In genomic region chr10:88066319-88066718, GRCh38 we compare ENCODE assay signal across 15 cellular contexts.
DNase-seq lines count a peak whose midpoint lies in the region; ATAC-seq and TF ChIP-seq lines count a peak whose summit lies in the region.
"Had no signal": no experiment of that assay in that cellular context is flagged by ENCODE, and none has a peak within 500 bp of the region (broad histone marks: within the 10 kb centered on the region; RNA-seq: fewer than 3 reads in every experiment).

No MANE protein-coding gene starts in this region.

- H3K27ac ChIP-seq in GM23338 (ENCODE audit: low read depth), result no peak overlapping the region
- H3K27ac ChIP-seq: C4-2B, SK-N-MC, WERI-Rb-1 had no signal

- H3K9me3 Mint-ChIP-seq in GM23338, result no peaks in the 10 kb centered on the region; the same call in 2 of the 3 replicates
- no peaks in the 10 kb centered on the region for H3K9me3 Mint-ChIP-seq in activated B cell treated with CpG ODN at 0.5 μM for 24 hours
- peaks cover 0 to 9% (median 0%) of the 10 kb centered on the region in 9 donors for H3K9me3 Mint-ChIP-seq in naive thymus-derived CD8-positive, alpha-beta T cell
- H3K9me3 Mint-ChIP-seq in osteocyte (ENCODE audit: unreplicated experiment), result no peaks in the 10 kb centered on the region
- H3K9me3 Mint-ChIP-seq: activated T-cell treated with anti-CD3 and anti-CD28 coated beads, Interleukin-2, amount 50 U/mL, for 4 hours had no signal

- H3K4me1 Mint-ChIP-seq in GM23338, result peaks cover 4% of the 10 kb centered on the region; the same call in 1 of the 3 replicates
- H3K4me1 Mint-ChIP-seq in activated B cell treated with CpG ODN at 0.5 μM for 24 hours, result peaks cover 95% of the 10 kb centered on the region
- peaks cover 35 to 91% (median 90%) of the 10 kb centered on the region in 4 donors for H3K4me1 Mint-ChIP-seq in naive thymus-derived CD8-positive, alpha-beta T cell
- peaks cover 36% of the 10 kb centered on the region for H3K4me1 Mint-ChIP-seq in osteocyte (ENCODE audit: unreplicated experiment)

- TF ChIP-seq CTCF in GM23338 (conservative IDR thresholded peaks at IDR 0.05; ENCODE audit: low read depth in 2 of 2), result no peak
- TF ChIP-seq CTCF in activated B cell treated with CpG ODN at 0.5 μM for 24 hours (IDR thresholded peaks at IDR 0.05), result no peak
- no peak for TF ChIP-seq CTCF in lower leg skin (IDR thresholded peaks at IDR 0.05)
- TF ChIP-seq CTCF in osteocyte (IDR thresholded peaks at IDR 0.05), result no peak

- DNase-seq in CD1c-positive myeloid dendritic cell (ENCODE audit: extremely low spot score), result peak; percentile 67
- DNase-seq in GM23338 (ENCODE audit: low spot score), result no peak
- DNase-seq in activated B cell treated with CpG ODN at 0.5 μM for 24 hours, result no peak
- DNase-seq in naive thymus-derived CD8-positive, alpha-beta T cell, result no peak
- DNase-seq in lower leg skin (ENCODE audit: low spot score in 2 of 2), result no peak
- DNase-seq in stimulated activated CD4-positive, alpha-beta T cell treated with anti-CD3 and anti-CD28 coated beads, Interleukin-4, amount 100 ng/mL, for 24 hours, result no peak
- no peak for DNase-seq in osteocyte (ENCODE audit: extremely low spot score, unreplicated experiment)
- DNase-seq: activated T-cell treated with anti-CD3 and anti-CD28 coated beads, Interleukin-2, amount 50 U/mL, for 4 hours; effector CD4-positive, alpha-beta T cell; NCI-H69; WERI-Rb-1 had no signal

- H3K36me3 Mint-ChIP-seq in GM23338 (ENCODE audit: low read depth) (no peaks in the 10 kb centered on the region; the same call in 2 of the 3 replicates), activated B cell treated with CpG ODN at 0.5 μM for 24 hours (ENCODE audit: low read depth) (no peaks in the 10 kb centered on the region), osteocyte (ENCODE audit: unreplicated experiment) (no peaks in the 10 kb centered on the region)
- no peaks in the 10 kb centered on the region for H3K36me3 Mint-ChIP-seq in naive thymus-derived CD8-positive, alpha-beta T cell

- peaks cover 5% of the 10 kb centered on the region; the same call in 1 of the 2 replicates for H3K4me1 ChIP-seq in GM23338 (ENCODE audit: insufficient read depth)

- no peaks in the 10 kb centered on the region for H3F3A ChIP-seq in GM23338 (replicated peaks; ENCODE audit: low read depth)

- no peak for ATAC-seq in GM23338
- ATAC-seq in activated B cell treated with CpG ODN at 0.5 μM for 24 hours (ENCODE audit: low read depth), result no peak
- ATAC-seq in naive thymus-derived CD8-positive, alpha-beta T cell, result no peak
- ATAC-seq in HG02610 (IDR thresholded peaks at IDR 0.05; ENCODE audit: unreplicated experiment), result no peak
- ATAC-seq: body of pancreas had no signal

- POLR2A ChIA-PET in activated B cell treated with CpG ODN at 0.5 μM for 24 hours (lab: Charles Lee), result interaction anchor here (0.6 to 6.8 kb wide), 8 partner anchors 9 to 254 kb away, joined by 3 to 88 read pairs (median 8); partner anchors contain the start of genes KLLN and PTEN
- POLR2A ChIA-PET in naive thymus-derived CD8-positive, alpha-beta T cell (lab: Charles Lee), result interaction anchor here (0.9 to 7.6 kb wide), 3 partner anchors 16 to 203 kb away, joined by 4 to 65 read pairs (median 5); partner anchors contain the start of genes KLLN and PTEN

- H3K4me3 ChIP-seq in GM23338, result no peak overlapping the region
- H3K4me3 ChIP-seq in lower leg skin (ENCODE audit: low read depth, poor library complexity, severe bottlenecking), result no peak overlapping the region
- H3K4me3 ChIP-seq: body of pancreas, SK-N-MC had no signal

- CTCF ChIA-PET in activated B cell treated with CpG ODN at 0.5 μM for 24 hours (lab: Charles Lee), result interaction anchor here (1.1 to 2.6 kb wide), 5 partner anchors 25 to 323 kb away, joined by 3 to 13 read pairs (median 4); no protein-coding TSS in a partner anchor

- no peaks in the 10 kb centered on the region for H3K27me3 ChIP-seq in GM23338 (ENCODE audit: insufficient read depth)
- H3K27me3 ChIP-seq: body of pancreas had no signal

- intact Hi-C loops in activated B cell treated with CpG ODN at 0.5 μM for 24 hours (cut with micrococcal nuclease), result loop anchor here (2.0 to 5.0 kb wide), 3 partner anchors 39 to 322 kb away; no protein-coding TSS in a partner anchor
- intact Hi-C loops in lower leg skin (cut with DNase I; ENCODE audit: low total_unique reads), result no loop called here

- H2AFZ ChIP-seq in GM23338, result peak overlapping the region; percentile 3; the same call in 1 of the 2 replicates

- 86 to 87% methylated on average over 3 of the region's 3 CpGs for WGBS in lower leg skin, 2 donors

- no peaks in the 10 kb centered on the region for H3K36me3 ChIP-seq in GM23338 (ENCODE audit: insufficient read depth)
- H3K36me3 ChIP-seq: WERI-Rb-1 had no signal

- TF ChIP-seq POLR2A in lower leg skin (IDR thresholded peaks at IDR 0.05), result no peak

- H3K27me3 Mint-ChIP-seq in GM23338 (ENCODE audit: insufficient read depth, low read depth, poor library complexity) (peaks cover 1% of the 10 kb centered on the region), activated B cell treated with CpG ODN at 0.5 μM for 24 hours (no peaks in the 10 kb centered on the region), osteocyte (ENCODE audit: unreplicated experiment) (no peaks in the 10 kb centered on the region)
- no peaks in the 10 kb centered on the region for H3K27me3 Mint-ChIP-seq in naive thymus-derived CD8-positive, alpha-beta T cell

- H3K79me2 ChIP-seq in GM23338 (replicated peaks; ENCODE audit: insufficient read depth), result no peaks in the 10 kb centered on the region

- H3K4me2 ChIP-seq in GM23338, result no peak overlapping the region

- no peaks in the 10 kb centered on the region for H4K20me1 ChIP-seq in GM23338 (replicated peaks; ENCODE audit: insufficient read depth)

- H3K9me2 ChIP-seq in GM23338 (ENCODE audit: insufficient read depth), result peaks cover 13% of the 10 kb centered on the region

- H3K4me3 Mint-ChIP-seq in GM23338 (no peak overlapping the region), activated B cell treated with CpG ODN at 0.5 μM for 24 hours (peak overlapping the region; percentile 11), osteocyte (ENCODE audit: unreplicated experiment) (no peak overlapping the region)
- peak overlapping the region in 9 of 10 donors; percentile 38 to 78 (median 61) for H3K4me3 Mint-ChIP-seq in naive thymus-derived CD8-positive, alpha-beta T cell

- H3K27ac Mint-ChIP-seq in GM23338, result no peak overlapping the region
- H3K27ac Mint-ChIP-seq in activated B cell treated with CpG ODN at 0.5 μM for 24 hours, result peak overlapping the region; percentile 83
- H3K27ac Mint-ChIP-seq in naive thymus-derived CD8-positive, alpha-beta T cell, result peak overlapping the region; percentile 90 to 99 (median 96)
- no peak overlapping the region for H3K27ac Mint-ChIP-seq in osteocyte (ENCODE audit: unreplicated experiment)

TF ChIP-seq in GM23338, 12 proteins besides CTCF, POLR2A, EP300 and RAD21 (continues in another document):
- TF ChIP-seq STAT1 (IDR thresholded peaks at IDR 0.05; ENCODE audit: unreplicated experiment) (no peak), ETS1 (IDR thresholded peaks at IDR 0.05) (no peak), ZNF114 (CRISPR knock-in tag; IDR thresholded peaks at IDR 0.05) (no peak), JUNB (IDR thresholded peaks at IDR 0.05; ENCODE audit: unreplicated experiment) (no peak), POLR2AphosphoS5 (IDR thresholded peaks at IDR 0.05; ENCODE audit: low read depth) (no peak), EZH2phosphoT487 (IDR thresholded peaks at IDR 0.05; ENCODE audit: unreplicated experiment) (no peak), ZNF331 (CRISPR knock-in tag; IDR thresholded peaks at IDR 0.05; ENCODE audit: low read depth) (no peak), NANOG (IDR thresholded peaks at IDR 0.05; ENCODE audit: borderline replicate concordance) (no peak)

Comparison
In these comparisons a context has a peak if more than half of its experiments do, and no peak if none do; other contexts are left out.
1. H3K27ac Mint-ChIP-seq: peak in activated B cell treated with CpG ODN at 0.5 μM for 24 hours (single experiment) and naive thymus-derived CD8-positive, alpha-beta T cell (10 of 10); none in GM23338 (single experiment) and osteocyte (single experiment).
2. H3K4me3 Mint-ChIP-seq: peak in activated B cell treated with CpG ODN at 0.5 μM for 24 hours (single experiment) and naive thymus-derived CD8-positive, alpha-beta T cell (9 of 10); none in GM23338 (single experiment) and osteocyte (single experiment).